9 cellular contexts compared by ENCODE assay signal in genomic region chr7:73742753-73743641, GRCh38. TPM values are rescaled to one million over a fixed set of nuclear protein-coding genes. Genes with fewer than 3 reads are reported as not detected.
DNase-seq lines count a peak whose midpoint lies in the region; ATAC-seq and TF ChIP-seq lines count a peak whose summit lies in the region.
"Had no signal": no experiment of that assay in that cellular context is flagged by ENCODE, and none has a peak within 500 bp of the region (broad histone marks: within the 10 kb centered on the region; RNA-seq: fewer than 3 reads in every experiment).

No MANE protein-coding gene starts in this region.

- H3K36me3 Mint-ChIP-seq in Caco-2 (ENCODE audit: insufficient read depth, unreplicated experiment): peaks cover 54% of the 10 kb centered on the region
- no peaks in the 10 kb centered on the region for H3K36me3 Mint-ChIP-seq in mesothelial cell of epicardium
- H3K36me3 Mint-ChIP-seq in activated T-helper 2 cell treated with anti-CD3 and anti-CD28 coated beads, Interferon-gamma antibody, Interleukin-2, Interleukin-4, amounts not matched to agents 10 μg/mL and 5 μg/mL and 100 μg/mL, durations not matched to agents 14 hours and 24 hours and 36 hours (ENCODE audit: low read depth): no peaks in the 10 kb centered on the region

- POLR2A ChIA-PET in Caco-2 (lab: Charles Lee): interaction anchor here (0.5 to 6.5 kb wide), 13 partner anchors 9 to 517 kb away, joined by 3 to 127 read pairs (median 4); partner anchors contain the start of genes CLDN3, CLDN4 and METTL27

- H3K27ac ChIP-seq in caudate nucleus (ENCODE audit: low read depth, low read length) (peak overlapping the region; percentile 81), left ventricle myocardium inferior (replicated peaks) (no peak overlapping the region)

- TF ChIP-seq CTCF in Caco-2 (IDR thresholded peaks at IDR 0.05; ENCODE audit: insufficient read depth in 1 of 2, low read depth in 1 of 2, low read length in 1 of 2, severe bottlenecking in 1 of 2, unreplicated experiment in 1 of 2) (peak in 1 of 2 experiments; percentile 5), mesothelial cell of epicardium (IDR thresholded peaks at IDR 0.05; ENCODE audit: unreplicated experiment) (no peak), left ventricle myocardium inferior (IDR thresholded peaks at IDR 0.05; ENCODE audit: borderline replicate concordance) (no peak)

- intact Hi-C loops in Caco-2 (cut with micrococcal nuclease; ENCODE audit: unreplicated experiment): loop anchor here (1.0 kb wide), 4 partner anchors 27 to 89 kb away; partner anchors contain the start of gene CLDN3
- intact Hi-C loops in activated T-helper 2 cell treated with anti-CD3 and anti-CD28 coated beads, Interferon-gamma antibody, Interleukin-2, Interleukin-4, amounts not matched to agents 10 μg/mL and 5 μg/mL and 100 μg/mL, durations not matched to agents 14 hours and 24 hours and 36 hours (cut with micrococcal nuclease): no loop called here
- intact Hi-C loops in left ventricle myocardium inferior (cut with micrococcal nuclease): no loop called here

- TSS peak; percentile 20 for BruUV-seq in Caco-2 (replicated peaks; lab: Mats Ljungman, UMichigan)

- H3K27ac Mint-ChIP-seq in Caco-2 (ENCODE audit: unreplicated experiment): peak overlapping the region; percentile 100
- peak overlapping the region; percentile 98 for H3K27ac Mint-ChIP-seq in mesothelial cell of epicardium
- H3K27ac Mint-ChIP-seq in activated T-helper 2 cell treated with anti-CD3 and anti-CD28 coated beads, Interferon-gamma antibody, Interleukin-2, Interleukin-4, amounts not matched to agents 10 μg/mL and 5 μg/mL and 100 μg/mL, durations not matched to agents 14 hours and 24 hours and 36 hours: no peak overlapping the region

- ATAC-seq in GM19351 (IDR thresholded peaks at IDR 0.05; ENCODE audit: unreplicated experiment) (no peak), GM21619 (IDR thresholded peaks at IDR 0.05; ENCODE audit: unreplicated experiment) (no peak)

- no peaks in the 10 kb centered on the region for H3K27me3 Mint-ChIP-seq in Caco-2 (ENCODE audit: insufficient read depth, unreplicated experiment)
- H3K27me3 Mint-ChIP-seq in mesothelial cell of epicardium (ENCODE audit: low read depth): peaks cover 23% of the 10 kb centered on the region
- peaks cover 3% of the 10 kb centered on the region for H3K27me3 Mint-ChIP-seq in activated T-helper 2 cell treated with anti-CD3 and anti-CD28 coated beads, Interferon-gamma antibody, Interleukin-2, Interleukin-4, amounts not matched to agents 10 μg/mL and 5 μg/mL and 100 μg/mL, durations not matched to agents 14 hours and 24 hours and 36 hours (ENCODE audit: low read depth)

- CTCF ChIA-PET in Caco-2 (lab: Charles Lee): interaction anchor here (1.1 to 1.2 kb wide), 3 partner anchors 8 to 86 kb away, joined by 3 to 5 read pairs (median 3); partner anchors contain the start of gene CLDN3

- H3K27me3 ChIP-seq in Caco-2 (replicated peaks; ENCODE audit: control insufficient read depth, insufficient read depth, low read length): no peaks in the 10 kb centered on the region
- H3K27me3 ChIP-seq in left ventricle myocardium inferior (ENCODE audit: low read depth): no peaks in the 10 kb centered on the region

- peak overlapping the region; percentile 34 for H3K4me3 ChIP-seq in Caco-2 (ENCODE audit: low read depth, low read length)
- no peak overlapping the region for H3K4me3 ChIP-seq in left ventricle myocardium inferior

- H3K4me1 Mint-ChIP-seq in Caco-2 (ENCODE audit: low read depth, unreplicated experiment) (peaks cover 31% of the 10 kb centered on the region), mesothelial cell of epicardium (peaks cover 45% of the 10 kb centered on the region)
- peaks cover 2% of the 10 kb centered on the region for H3K4me1 Mint-ChIP-seq in activated T-helper 2 cell treated with anti-CD3 and anti-CD28 coated beads, Interferon-gamma antibody, Interleukin-2, Interleukin-4, amounts not matched to agents 10 μg/mL and 5 μg/mL and 100 μg/mL, durations not matched to agents 14 hours and 24 hours and 36 hours (ENCODE audit: low read depth)

- H3K4me3 Mint-ChIP-seq in Caco-2 (ENCODE audit: unreplicated experiment) (peak overlapping the region; percentile 70), mesothelial cell of epicardium (peak overlapping the region; percentile 39)
- H3K4me3 Mint-ChIP-seq in activated T-helper 2 cell treated with anti-CD3 and anti-CD28 coated beads, Interferon-gamma antibody, Interleukin-2, Interleukin-4, amounts not matched to agents 10 μg/mL and 5 μg/mL and 100 μg/mL, durations not matched to agents 14 hours and 24 hours and 36 hours (ENCODE audit: low read depth): no peak overlapping the region

- no peaks in the 10 kb centered on the region for H3K9me3 Mint-ChIP-seq in Caco-2 (ENCODE audit: unreplicated experiment)
- no peaks in the 10 kb centered on the region for H3K9me3 Mint-ChIP-seq in mesothelial cell of epicardium
- H3K9me3 Mint-ChIP-seq in activated T-helper 2 cell treated with anti-CD3 and anti-CD28 coated beads, Interferon-gamma antibody, Interleukin-2, Interleukin-4, amounts not matched to agents 10 μg/mL and 5 μg/mL and 100 μg/mL, durations not matched to agents 14 hours and 24 hours and 36 hours: no peaks in the 10 kb centered on the region

- H3K9me3 ChIP-seq in Caco-2 (no peaks in the 10 kb centered on the region), left ventricle myocardium inferior (replicated peaks) (no peaks in the 10 kb centered on the region)

- H3K36me3 ChIP-seq in Caco-2 (ENCODE audit: control insufficient read depth, insufficient read depth, low read length) (no peaks in the 10 kb centered on the region), left ventricle myocardium inferior (no peaks in the 10 kb centered on the region)

- peak; percentile 100 for DNase-seq in Caco-2
- peak; percentile 95 for DNase-seq in NCI-H146 treated with DMSO at 0.1 percent for 48 hours (lab: John Stamatoyannopoulos, UW; ENCODE audit: unreplicated experiment)
- DNase-seq in caudate nucleus (lab: John Stamatoyannopoulos, UW): peak in 17 of 61 donors; percentile 7 to 85 (median 22)
- DNase-seq in mesothelial cell of epicardium (ENCODE audit: low spot score in 2 of 2, unreplicated experiment in 2 of 2): peak; percentile 56 to 77
- no peak for DNase-seq in activated T-helper 2 cell treated with anti-CD3 and anti-CD28 coated beads, Interferon-gamma antibody, Interleukin-2, Interleukin-4, amounts not matched to agents 10 μg/mL and 5 μg/mL and 100 μg/mL, durations not matched to agents 14 hours and 24 hours and 36 hours (ENCODE audit: low spot score)
- no peak for DNase-seq in left ventricle myocardium inferior
- DNase-seq: foreskin melanocyte had no signal

- H3K4me1 ChIP-seq in Caco-2 (peaks cover 38% of the 10 kb centered on the region), left ventricle myocardium inferior (peaks cover 19% of the 10 kb centered on the region)

RNA-seq across cellular contexts. Expression of gene ABHD11, which starts 4.4 kb away (rescaled TPM):
- total RNA-seq in Caco-2 (2022) (38.9 and 47.2 TPM in 2 replicates), mesothelial cell of epicardium (33.9 to 40.7 TPM (median 35.2 TPM) in 3 replicates), left ventricle myocardium inferior (25.2 TPM)
- total RNA-seq in activated T-helper 2 cell treated with anti-CD3 and anti-CD28 coated beads, Interferon-gamma antibody, Interleukin-2, Interleukin-4, amounts not matched to agents 10 μg/mL and 5 μg/mL and 100 μg/mL, durations not matched to agents 14 hours and 24 hours and 36 hours: 17.3 and 18.2 TPM in 2 replicates

RNA-seq across cellular contexts. Expression of gene STX1A, which starts 23.5 kb away (rescaled TPM):
- total RNA-seq in Caco-2 (2022) (26.4 and 28.6 TPM in 2 replicates), mesothelial cell of epicardium (12.5 to 15.5 TPM (median 13.2 TPM) in 3 replicates), left ventricle myocardium inferior (2.9 TPM)
- total RNA-seq in activated T-helper 2 cell treated with anti-CD3 and anti-CD28 coated beads, Interferon-gamma antibody, Interleukin-2, Interleukin-4, amounts not matched to agents 10 μg/mL and 5 μg/mL and 100 μg/mL, durations not matched to agents 14 hours and 24 hours and 36 hours: 17.2 and 17.6 TPM in 2 replicates

RNA-seq across cellular contexts. Expression of gene CLDN3, which starts 27.1 kb away (rescaled TPM):
- total RNA-seq in Caco-2 (2022): 19.6 and 21.0 TPM in 2 replicates
- total RNA-seq in mesothelial cell of epicardium: 10.5 to 11.0 TPM (median 10.6 TPM) in 3 replicates
- total RNA-seq in activated T-helper 2 cell treated with anti-CD3 and anti-CD28 coated beads, Interferon-gamma antibody, Interleukin-2, Interleukin-4, amounts not matched to agents 10 μg/mL and 5 μg/mL and 100 μg/mL, durations not matched to agents 14 hours and 24 hours and 36 hours: not detected in 2 replicates
- total RNA-seq in left ventricle myocardium inferior: not detected

RNA-seq across cellular contexts. Expression of gene BUD23, which starts 59.6 kb away (rescaled TPM):
- 138 and 144 TPM in 2 replicates for total RNA-seq in Caco-2 (2022)
- total RNA-seq in mesothelial cell of epicardium: 64.2 to 70.2 TPM (median 69.1 TPM) in 3 replicates
- total RNA-seq in activated T-helper 2 cell treated with anti-CD3 and anti-CD28 coated beads, Interferon-gamma antibody, Interleukin-2, Interleukin-4, amounts not matched to agents 10 μg/mL and 5 μg/mL and 100 μg/mL, durations not matched to agents 14 hours and 24 hours and 36 hours: 96.0 and 109 TPM in 2 replicates
- 65.0 TPM for total RNA-seq in left ventricle myocardium inferior

RNA-seq across cellular contexts. Expression of gene DNAJC30, which starts 59.7 kb away (rescaled TPM):
- total RNA-seq in Caco-2 (2022) (15.5 and 15.9 TPM in 2 replicates), mesothelial cell of epicardium (13.1 to 14.8 TPM (median 14.6 TPM) in 3 replicates), left ventricle myocardium inferior (14.0 TPM)
- 9.2 TPM in 2 replicates for total RNA-seq in activated T-helper 2 cell treated with anti-CD3 and anti-CD28 coated beads, Interferon-gamma antibody, Interleukin-2, Interleukin-4, amounts not matched to agents 10 μg/mL and 5 μg/mL and 100 μg/mL, durations not matched to agents 14 hours and 24 hours and 36 hours

Comparison
In these comparisons a context has a peak if more than half of its experiments do, and no peak if none do; other contexts are left out.
1. DNase-seq: peak in Caco-2 (2 of 2), NCI-H146 treated with DMSO at 0.1 percent for 48 hours (single experiment) and mesothelial cell of epicardium (2 of 2); none in activated T-helper 2 cell treated with anti-CD3 and anti-CD28 coated beads, Interferon-gamma antibody, Interleukin-2, Interleukin-4, amounts not matched to agents 10 μg/mL and 5 μg/mL and 100 μg/mL, durations not matched to agents 14 hours and 24 hours and 36 hours (single experiment) and left ventricle myocardium inferior (single experiment).
2. RNA of gene CLDN3, which starts 27.1 kb away (total RNA-seq): 19.6 to 21.0 TPM in Caco-2 and 10.5 to 11.0 TPM in mesothelial cell of epicardium; not detected in left ventricle myocardium inferior (single experiment) and not detected in activated T-helper 2 cell treated with anti-CD3 and anti-CD28 coated beads, Interferon-gamma antibody, Interleukin-2, Interleukin-4, amounts not matched to agents 10 μg/mL and 5 μg/mL and 100 μg/mL, durations not matched to agents 14 hours and 24 hours and 36 hours; every median in the first group is over 10 times any median in the second.